ENCODE assay signal across 12 cellular contexts in the genomic region with DNA sequence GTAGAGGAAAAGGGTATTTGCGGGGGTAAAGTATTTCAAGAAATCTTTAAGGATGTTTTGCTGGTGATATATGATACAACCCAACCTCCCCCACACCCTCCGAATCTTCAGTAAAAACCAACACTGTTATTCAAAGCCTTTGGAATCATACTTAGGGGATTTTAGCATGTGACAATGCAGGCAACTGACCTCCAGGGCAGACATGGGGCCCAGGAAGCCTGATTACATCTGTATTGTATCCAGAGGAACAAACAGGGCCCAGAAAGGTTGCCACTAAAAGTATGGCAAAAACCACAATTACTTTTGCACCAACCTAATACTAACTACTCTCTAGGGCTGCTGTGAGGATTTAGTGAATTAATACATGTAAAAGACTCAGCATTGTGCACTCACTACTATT. TPM values are rescaled to one million over a fixed set of nuclear protein-coding genes. Genes with fewer than 3 reads are reported as not detected.
A peak's percentile ranks its signal among the peaks of the same experiment; 100 is the strongest.
DNase-seq lines count a peak whose midpoint lies in the region; ATAC-seq and TF ChIP-seq lines count a peak whose summit lies in the region.
"Had no signal": no experiment of that assay in that cellular context is flagged by ENCODE, and none has a peak within 500 bp of the region (broad histone marks: within the 10 kb centered on the region; RNA-seq: fewer than 3 reads in every experiment).

No MANE protein-coding gene starts in this region.

- H4K20me1 ChIP-seq in GM23248 (ENCODE audit: insufficient read depth): no peaks in the 10 kb centered on the region

- H3K4me3 ChIP-seq in GM23248 (peak overlapping the region; percentile 25; the same call in 1 of the 2 replicates), prostate gland (no peak overlapping the region), ovary (no peak overlapping the region)

- DNase-seq in GM23248 (peak; percentile 14), RPMI7951 (ENCODE audit: low read depth) (peak; percentile 84), fibroblast of the conjunctiva (ENCODE audit: low read depth) (peak; percentile 22), prostate gland (ENCODE audit: low spot score) (no peak), ovary (no peak), NCI-H345 (lab: John Stamatoyannopoulos, UW) (no peak), superior temporal gyrus (ENCODE audit: extremely low spot score) (no peak), left lobe of liver (ENCODE audit: low spot score) (no peak)
- DNase-seq: activated naive CD4-positive, alpha-beta T cell treated with Interleukin-2 at 50 U/mL for 16 hours; central memory CD4-positive, alpha-beta T cell; immature natural killer cell had no signal

- peaks cover 34% of the 10 kb centered on the region for H3F3A ChIP-seq in GM23248 (ENCODE audit: insufficient read depth)

- no peak for TF ChIP-seq CTCF in prostate gland (IDR thresholded peaks at IDR 0.05)
- TF ChIP-seq CTCF in ovary (IDR thresholded peaks at IDR 0.05): no peak

- peak overlapping the region; percentile 70 for H3K4me2 ChIP-seq in GM23248 (ENCODE audit: unreplicated experiment)

- H3K9me2 ChIP-seq in GM23248 (ENCODE audit: insufficient read depth): no peaks in the 10 kb centered on the region

- TF ChIP-seq POLR2A in prostate gland (IDR thresholded peaks at IDR 0.05) (no peak), ovary (IDR thresholded peaks at IDR 0.05) (no peak)

- H3K4me1 ChIP-seq in GM23248 (ENCODE audit: insufficient read depth): peaks cover 45% of the 10 kb centered on the region
- H3K4me1 ChIP-seq in prostate gland (replicated peaks): no peaks in the 10 kb centered on the region
- peaks cover 3% of the 10 kb centered on the region for H3K4me1 ChIP-seq in ovary (ENCODE audit: insufficient read depth)

- H3K79me2 ChIP-seq in GM23248 (ENCODE audit: insufficient read depth): no peaks in the 10 kb centered on the region

- in situ Hi-C loops in GM23248 (cut with MboI): no loop called here

- H3K27me3 ChIP-seq in GM23248 (replicated peaks; ENCODE audit: insufficient read depth) (no peaks in the 10 kb centered on the region), prostate gland (replicated peaks; ENCODE audit: insufficient read depth) (no peaks in the 10 kb centered on the region), ovary (no peaks in the 10 kb centered on the region)

- H3K27ac ChIP-seq in GM23248: peak overlapping the region; percentile 48
- H3K27ac ChIP-seq in prostate gland: peak overlapping the region; percentile 24 to 31
- no peak overlapping the region for H3K27ac ChIP-seq in ovary

- H3K36me3 ChIP-seq in GM23248 (ENCODE audit: low read depth): no peaks in the 10 kb centered on the region
- H3K36me3 ChIP-seq in prostate gland: no peaks in the 10 kb centered on the region
- no peaks in the 10 kb centered on the region for H3K36me3 ChIP-seq in ovary

- H3K9me3 ChIP-seq in GM23248 (ENCODE audit: low read depth) (no peaks in the 10 kb centered on the region), prostate gland (no peaks in the 10 kb centered on the region), ovary (no peaks in the 10 kb centered on the region)

- no peak overlapping the region for H3K9ac ChIP-seq in GM23248

- intact Hi-C loops in prostate gland (cut with DNase I) (loop anchor here (5.0 kb wide), 1 partner anchor 43 kb away; the partner anchor contains the start of gene CNN3), ovary (cut with DNase I) (no loop called here)

- 0 out of 2 replicates have a peak overlapping the region, but pooled peaks have one; percentile 21 for H2AFZ ChIP-seq in GM23248

- 62 to 70% methylated on average over 2 of the region's 2 CpGs for WGBS in GM23248 (ENCODE audit: low coverage in 1 of 2, low lambda C conversion rate in 2 of 2, missing lambda C conversion rate in 2 of 2), 2 experiments
- 60% methylated on average over 2 of the region's 2 CpGs for WGBS in prostate gland
- 84 to 88% (median 88%) methylated on average over 2 of the region's 2 CpGs for WGBS in ovary, 3 donors

- TF ChIP-seq EP300 in ovary (IDR thresholded peaks at IDR 0.05): no peak

- ATAC-seq in left lobe of liver: no peak

RNA-seq across cellular contexts. Expression of gene CNN3, which starts 43.9 kb away (rescaled TPM):
- total RNA-seq in GM23248 (2014; rRNA removed; shearing (Covaris generic)): 200 and 213 TPM in 2 replicates
- polyA plus RNA-seq in GM23248 (2016; fragmentation: Nextera tagmentation; extraction: Ambion mirVana) (359 and 365 TPM in 2 replicates), ovary (100 to 1,000 TPM; 145 to 374 TPM)
- total RNA-seq in RPMI7951 (2014; rRNA removed; shearing (Covaris generic)): 315 and 321 TPM in 2 replicates
- total RNA-seq in prostate gland (100 to 1,000 TPM; 136 to 180 TPM), ovary (100 to 1,000 TPM; 168 to 332 (median 272) TPM), left lobe of liver (80.2 TPM)
- total RNA-seq: OCI-LY7 had no signal

Comparison
In these comparisons a context has a peak if more than half of its experiments do, and no peak if none do; other contexts are left out.
1. DNase-seq: peak in GM23248 (single experiment), RPMI7951 (single experiment) and fibroblast of the conjunctiva (single experiment); none in prostate gland (single experiment), ovary (0 of 5), NCI-H345 (single experiment), superior temporal gyrus (single experiment) and left lobe of liver (single experiment).
2. H3K27ac ChIP-seq: peak in GM23248 (single experiment) and prostate gland (2 of 2); none in ovary (0 of 2).